26 cellular contexts compared by ENCODE assay signal in genomic region chr2:53711271-53711780, GRCh38.
"Had no signal": no experiment of that assay in that cellular context is flagged by ENCODE, and none has a peak within 500 bp of the region (broad histone marks: within the 10 kb centered on the region; RNA-seq: fewer than 3 reads in every experiment).

No MANE protein-coding gene starts in this region.

- H3K4me1 ChIP-seq: left ventricle myocardium inferior, neural progenitor cell, right atrium auricular region, right lobe of liver, testis, vagina had no signal

- H3K4me3 Mint-ChIP-seq: mesothelial cell of epicardium; naive B cell; natural killer cell; nephron progenitor cell; neural progenitor cell; stimulated activated naive B cell treated with anti-CD40 and anti-IgM and Interleukin-4, amounts not matched to agents 10 μg/mL and 1 μg/mL and 100 μg/mL, for 72 hours; type B pancreatic cell had no signal

- H3K9ac ChIP-seq: neural progenitor cell had no signal

- H3K27ac Mint-ChIP-seq: mesothelial cell of epicardium; natural killer cell; nephron progenitor cell; neural progenitor cell; progenitor cell of endocrine pancreas; stimulated activated naive B cell treated with anti-CD40 and anti-IgM and Interleukin-4, amounts not matched to agents 10 μg/mL and 1 μg/mL and 100 μg/mL, for 72 hours; type B pancreatic cell had no signal

- H3K4me3 ChIP-seq: left ventricle myocardium inferior, lung, neural progenitor cell, right atrium auricular region, right lobe of liver, smooth muscle cell, stomach, testis, tibial artery, vagina had no signal

- ATAC-seq: natural killer cell; right lobe of liver; stimulated activated naive B cell treated with anti-CD40 and anti-IgM and Interleukin-4, amounts not matched to agents 10 μg/mL and 1 μg/mL and 100 μg/mL, for 72 hours; stimulated activated naive CD8-positive, alpha-beta T cell treated with anti-CD3 and anti-CD28 coated beads, Interleukin-15, Interleukin-2, amounts not matched to agents 100 U/mL and 50 U/mL, for 24 hours had no signal

- DNase-seq: islet precursor cell; left ventricle myocardium inferior; mesendoderm; naive B cell; natural killer cell; nephron progenitor cell; occipital lobe; right lobe of liver; stimulated activated CD4-positive, alpha-beta T cell treated with anti-CD3 and anti-CD28 coated beads, Interleukin-12 subunit alpha, Interleukin-12 subunit beta, amount 100 ng/mL, for 4 hours; stimulated activated CD4-positive, alpha-beta T cell treated with anti-CD3 and anti-CD28 coated beads, Interleukin-15, amount 100 ng/mL, for 24 hours; stimulated activated CD4-positive, alpha-beta T cell treated with anti-CD3 and anti-CD28 coated beads, Interleukin-2, amount 100 ng/mL, for 24 hours; stimulated activated CD4-positive, alpha-beta T cell treated with anti-CD3 and anti-CD28 coated beads, Interleukin-4, amount 100 ng/mL, for 1 hour; stimulated activated naive B cell treated with anti-CD40 and anti-IgM and Interleukin-4, amounts not matched to agents 10 μg/mL and 1 μg/mL and 100 μg/mL, for 72 hours; stimulated activated naive CD8-positive, alpha-beta T cell treated with anti-CD3 and anti-CD28 coated beads, Interleukin-15, Interleukin-2, amounts not matched to agents 100 U/mL and 50 U/mL, for 24 hours; stomach; testis; tibial artery had no signal

- H3K27me3 Mint-ChIP-seq: naive B cell; progenitor cell of endocrine pancreas; stimulated activated naive B cell treated with anti-CD40 and anti-IgM and Interleukin-4, amounts not matched to agents 10 μg/mL and 1 μg/mL and 100 μg/mL, for 72 hours; type B pancreatic cell had no signal

- H3K4me1 Mint-ChIP-seq: mesothelial cell of epicardium; natural killer cell; nephron progenitor cell; neural progenitor cell; stimulated activated naive B cell treated with anti-CD40 and anti-IgM and Interleukin-4, amounts not matched to agents 10 μg/mL and 1 μg/mL and 100 μg/mL, for 72 hours had no signal

- H3K27me3 ChIP-seq: neural progenitor cell, neutrophil, right atrium auricular region, right lobe of liver, stomach, testis, tibial artery, vagina had no signal

- H3K9me3 Mint-ChIP-seq: natural killer cell had no signal

- H3K27ac ChIP-seq: left ventricle myocardium inferior, neural progenitor cell, neutrophil, right atrium auricular region, right lobe of liver, stomach, testis, tibial artery, vagina had no signal

- H2AFZ ChIP-seq: neural progenitor cell had no signal

- H3K4me2 ChIP-seq: neural progenitor cell, smooth muscle cell had no signal

- H3K9me3 ChIP-seq: neutrophil, right atrium auricular region, right lobe of liver, testis, tibial artery, vagina had no signal
